ENCODE assay signal across 19 cellular contexts in the genomic region with DNA sequence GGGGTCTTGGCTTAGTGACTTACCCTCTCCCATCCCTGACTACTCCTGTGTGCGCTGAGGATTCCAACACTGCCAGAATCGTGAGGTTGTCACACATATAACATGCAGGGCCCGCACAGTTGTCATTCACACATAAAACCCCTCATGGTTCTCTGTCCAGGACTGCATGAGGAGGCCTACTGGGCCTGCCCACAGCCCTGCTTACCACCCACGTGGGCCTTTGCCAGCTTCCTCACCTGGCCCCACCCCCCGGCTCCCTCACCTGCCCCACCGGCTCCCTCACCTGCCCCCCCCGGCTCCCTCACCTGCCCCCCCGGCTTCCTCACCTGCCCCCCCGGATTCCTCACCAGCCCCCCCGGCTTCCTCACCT.
DNase-seq lines count a peak whose midpoint lies in the region; ATAC-seq, FAIRE-seq and TF ChIP-seq lines count a peak whose summit lies in the region.
"Had no signal": no experiment of that assay in that cellular context is flagged by ENCODE, and none has a peak within 500 bp of the region (broad histone marks: within the 10 kb centered on the region; RNA-seq: fewer than 3 reads in every experiment).

No MANE protein-coding gene starts in this region.

- no peaks in the 10 kb centered on the region for H3K9me3 ChIP-seq in BLaER1 treated with 17β-estradiol and CSF1 and Interleukin-3, amounts not matched to agents 10 nM and 100 nM (replicated peaks in 1 of 11)
- H3K9me3 ChIP-seq in H1 (ENCODE audit: insufficient read depth in 2 of 2, low read depth in 1 of 2, low read length in 1 of 2), result no peaks in the 10 kb centered on the region
- H3K9me3 ChIP-seq: MG63, SJCRH30 had no signal

- no peak overlapping the region for H2BK20ac ChIP-seq in H1 (ENCODE audit: low read length)

- no peak overlapping the region for H3K4me3 ChIP-seq in BLaER1 treated with 17β-estradiol and CSF1 and Interleukin-3, amounts not matched to agents 10 nM and 100 nM
- no peak overlapping the region for H3K4me3 ChIP-seq in H1 (ENCODE audit: extremely low read depth in 1 of 4, insufficient read depth in 2 of 4, low read depth in 3 of 4, low read length in 4 of 4)
- H3K4me3 ChIP-seq: SJCRH30 had no signal

- H3K23me2 ChIP-seq in H1 (ENCODE audit: low read depth, low read length), result no peaks in the 10 kb centered on the region

- H3K27ac ChIP-seq in BLaER1 treated with 17β-estradiol and CSF1 and Interleukin-3, amounts not matched to agents 10 nM and 100 nM, result no peak overlapping the region
- H3K27ac ChIP-seq in H1 (ENCODE audit: low read depth, low read length), result no peak overlapping the region
- H3K27ac ChIP-seq: C4-2B, SJCRH30 had no signal

- no peaks in the 10 kb centered on the region for H3K79me2 ChIP-seq in H1 (ENCODE audit: control insufficient read depth in 1 of 2, insufficient read depth in 2 of 2, low read length in 2 of 2)

- H2BK5ac ChIP-seq in H1 (ENCODE audit: low read depth, low read length), result no peak overlapping the region

- no peak overlapping the region for H3K56ac ChIP-seq in H1 (replicated peaks; ENCODE audit: insufficient read length, low read depth, low read length)

- CTCF ChIA-PET in H1 (lab: Charles Lee; ENCODE audit: partially characterized antibody), result interaction anchor here (1.3 to 1.6 kb wide), 2 partner anchors 13 to 85 kb away, joined by 5 read pairs; no protein-coding TSS in a partner anchor

- H3K36me3 ChIP-seq in BLaER1 treated with 17β-estradiol and CSF1 and Interleukin-3, amounts not matched to agents 10 nM and 100 nM, result no peaks in the 10 kb centered on the region
- no peaks in the 10 kb centered on the region for H3K36me3 ChIP-seq in H1 (ENCODE audit: control insufficient read depth in 2 of 4, insufficient read depth in 4 of 4, low read length in 3 of 4)
- H3K36me3 ChIP-seq: MG63, SJCRH30 had no signal

- H3K23ac ChIP-seq in H1 (ENCODE audit: insufficient read length), result no peak overlapping the region

- H3K18ac ChIP-seq in H1 (ENCODE audit: extremely low read depth, low read length), result no peak overlapping the region

- peak overlapping the region; percentile 66 for H2BK15ac ChIP-seq in H1 (ENCODE audit: low read length)

- TF ChIP-seq CTCF in H1 (IDR thresholded peaks at IDR 0.05; ENCODE audit: control extremely low read depth in 1 of 3, insufficient read depth in 1 of 3, low read depth in 1 of 3, low read length in 3 of 3), result no peak

- 87% methylated on average over 3 of the region's 10 CpGs; no CpG with 5 or more reads in 1 of the 2 experiments for WGBS in H1 (ENCODE audit: extremely low coverage in 1 of 2, insufficient coverage in 1 of 2, insufficient read length in 1 of 2, insufficient replicate concordance in 2 of 2, low coverage in 1 of 2, low lambda C conversion rate in 2 of 2, missing lambda C conversion rate in 1 of 2), 2 experiments

- no peak overlapping the region for H3K4ac ChIP-seq in H1 (replicated peaks; ENCODE audit: insufficient read length, low read depth, low read length)

- H4K91ac ChIP-seq in H1 (replicated peaks; ENCODE audit: insufficient read length, low read length), result no peak overlapping the region

- 0 out of 2 replicates have a peak overlapping the region, but pooled peaks have one; percentile 54 for H2AK5ac ChIP-seq in H1 (ENCODE audit: low read depth, low read length)

- no peak overlapping the region for H3K14ac ChIP-seq in H1 (ENCODE audit: insufficient read length)

- H3K4me1 ChIP-seq in BLaER1 treated with 17β-estradiol and CSF1 and Interleukin-3, amounts not matched to agents 10 nM and 100 nM, result peaks cover 16 to 34% (median 26%) of the 10 kb centered on the region in 10 experiments; a peak in 18 of 20 replicates
- H3K4me1 ChIP-seq in H1 (replicated peaks in 1 of 4; ENCODE audit: control insufficient read depth in 3 of 4, insufficient read depth in 4 of 4, low read length in 3 of 4), result peaks cover 0 to 4% (median 1%) of the 10 kb centered on the region in 4 experiments; a peak in 3 of 7 replicates
- H3K4me1 ChIP-seq: SJCRH30 had no signal

- H4K20me1 ChIP-seq in BLaER1 treated with 17β-estradiol and CSF1 and Interleukin-3, amounts not matched to agents 10 nM and 100 nM, result peaks cover 0 to 20% (median 0%) of the 10 kb centered on the region in 11 experiments; a peak in 2 of 22 replicates
- no peaks in the 10 kb centered on the region for H4K20me1 ChIP-seq in H1 (replicated peaks in 1 of 2; ENCODE audit: control insufficient read depth in 1 of 2, insufficient read depth in 2 of 2, low read length in 2 of 2)

- no peak for TF ChIP-seq POLR2A in H1 (IDR thresholded peaks at IDR 0.05; ENCODE audit: control extremely low read depth in 1 of 2, low read depth in 2 of 2, low read length in 2 of 2)

- POLR2A ChIA-PET in H1 (lab: Charles Lee; ENCODE audit: partially characterized antibody), result no interaction called here

- no peak for ATAC-seq in HG02642 (IDR thresholded peaks at IDR 0.05; ENCODE audit: poor library complexity, unreplicated experiment)

- H4K5ac ChIP-seq in H1 (ENCODE audit: insufficient read length, low read depth, low read length), result no peak overlapping the region

- no peak for FAIRE-seq in H1 (lab: Jason Lieb, UNC)
- FAIRE-seq: GM12892 had no signal

- H3K9ac ChIP-seq in BLaER1 treated with 17β-estradiol and CSF1 and Interleukin-3, amounts not matched to agents 10 nM and 100 nM, result 0 out of 22 replicates have a peak overlapping the region, but pooled peaks of 1 of the 11 experiments have one; percentile 13
- H3K9ac ChIP-seq in H1 (replicated peaks in 1 of 4; ENCODE audit: extremely low read depth in 1 of 4, low read depth in 3 of 4, low read length in 3 of 4), result no peak overlapping the region

- no peak overlapping the region for H2AFZ ChIP-seq in H1 (ENCODE audit: low read length)

- no peak for TF ChIP-seq EP300 in H1 (IDR thresholded peaks at IDR 0.05; ENCODE audit: borderline replicate concordance in 1 of 2, low read depth in 2 of 2, low read length in 2 of 2)

- H3K27me3 ChIP-seq in BLaER1 treated with 17β-estradiol and CSF1 and Interleukin-3, amounts not matched to agents 10 nM and 100 nM, result peaks cover 0 to 29% (median 0%) of the 10 kb centered on the region in 11 experiments; a peak in 9 of 22 replicates
- H3K27me3 ChIP-seq in H1 (replicated peaks in 1 of 4; ENCODE audit: control insufficient read depth in 3 of 4, extremely low read depth in 1 of 4, insufficient read depth in 3 of 4, low read length in 3 of 4), result no peaks in the 10 kb centered on the region
- H3K27me3 ChIP-seq: MG63, SJCRH30 had no signal

- peak overlapping the region in 10 of 11 experiments; percentile 24 to 76 (median 66); a peak in 18 of 22 replicates for H3K4me2 ChIP-seq in BLaER1 treated with 17β-estradiol and CSF1 and Interleukin-3, amounts not matched to agents 10 nM and 100 nM
- H3K4me2 ChIP-seq in H1 (ENCODE audit: insufficient read depth in 1 of 2, low read depth in 2 of 2, low read length in 2 of 2), result no peak overlapping the region

- no peak overlapping the region for H2BK120ac ChIP-seq in H1 (replicated peaks; ENCODE audit: low read depth, low read length)

- H3K79me1 ChIP-seq in H1 (ENCODE audit: low read depth, low read length), result no peaks in the 10 kb centered on the region

- peak overlapping the region; percentile 81; the same call in 1 of the 2 replicates for H2BK12ac ChIP-seq in H1 (ENCODE audit: low read depth, low read length)

- no peak overlapping the region for H4K8ac ChIP-seq in H1 (ENCODE audit: extremely low read depth, insufficient read depth, low read length)

- no peak for TF ChIP-seq RAD21 in H1 (IDR thresholded peaks at IDR 0.05 in 1 of 2, conservative IDR thresholded peaks at IDR 0.05 in 1 of 2; ENCODE audit: low read depth in 2 of 2, low read length in 2 of 2)

- DNase-seq in NCI-H146 (lab: John Stamatoyannopoulos, UW) (peak; percentile 16), NCI-H146 treated with DMSO at 0.1 percent for 48 hours (lab: John Stamatoyannopoulos, UW; ENCODE audit: unreplicated experiment) (no peak), NAMALWA (ENCODE audit: low spot score) (peak; percentile 29), H1 (ENCODE audit: low read depth in 1 of 2, low spot score in 2 of 2) (no peak), Ammon's horn (ENCODE audit: low spot score) (no peak)
- no peak for DNase-seq in stimulated activated CD4-positive, alpha-beta T cell treated with anti-CD3 and anti-CD28 coated beads, Interleukin-2, amount 100 ng/mL, for 24 hours
- DNase-seq: 8988T, DMS 273 treated with DMSO at 0.1 percent for 48 hours, GOT3, HFFc6, IMR-90, Karpas-422, MG63, NCI-H187 treated with DMSO at 0.1 percent for 48 hours, SJCRH30 had no signal

TF ChIP-seq in H1, 55 proteins besides CTCF, POLR2A, EP300 and RAD21:
- TF ChIP-seq GABPA (IDR thresholded peaks at IDR 0.05; ENCODE audit: borderline replicate concordance, insufficient read depth, low read length) (no peak), SAP30 (IDR thresholded peaks at IDR 0.05; ENCODE audit: insufficient read depth, insufficient replicate concordance, low read length) (no peak), SP4 (IDR thresholded peaks at IDR 0.05; ENCODE audit: low read length) (no peak)

Comparison
In these comparisons a context has a peak if more than half of its experiments do, and no peak if none do; other contexts are left out.
1. DNase-seq: peak in NCI-H146 (single experiment) and NAMALWA (single experiment); none in NCI-H146 treated with DMSO at 0.1 percent for 48 hours (single experiment), H1 (0 of 2), Ammon's horn (single experiment) and stimulated activated CD4-positive, alpha-beta T cell treated with anti-CD3 and anti-CD28 coated beads, Interleukin-2, amount 100 ng/mL, for 24 hours (0 of 2).
2. H3K4me2 ChIP-seq: peak in BLaER1 treated with 17β-estradiol and CSF1 and Interleukin-3, amounts not matched to agents 10 nM and 100 nM (10 of 11); none in H1 (0 of 2).